1 cellular context compared by ENCODE assay signal in genomic region chrX:41332988-41333743, GRCh38.
TF ChIP-seq lines count a peak whose summit lies in the region.

No MANE protein-coding gene starts in this region.

TF ChIP-seq in HEK293, 187 proteins besides CTCF, POLR2A, EP300 and RAD21 (continued from another document):
- TF ChIP-seq ZBTB44 (tag by site-specific recombination; IDR thresholded peaks at IDR 0.05) (no peak), ZNF391 (tag by site-specific recombination; IDR thresholded peaks at IDR 0.05; ENCODE audit: borderline replicate concordance, low read depth) (peak; percentile 96; the same call in 1 of the 2 replicates), ZBTB26 (tag by site-specific recombination; optimal IDR thresholded peaks at IDR 0.05) (peak; percentile 96), ZNF133 (tag by site-specific recombination; IDR thresholded peaks at IDR 0.05) (no peak), GLI2 (tag by site-specific recombination; IDR thresholded peaks at IDR 0.05; ENCODE audit: borderline replicate concordance, low read depth) (no peak; the same call in 1 of the 2 replicates), MEIS1 (CRISPR knock-in tag; IDR thresholded peaks at IDR 0.05; ENCODE audit: borderline replicate concordance) (no peak), ZNF585B (tag by site-specific recombination; IDR thresholded peaks at IDR 0.05) (no peak), ZNF621 (tag by site-specific recombination; IDR thresholded peaks at IDR 0.05) (no peak), KLF16 (tag by site-specific recombination; IDR thresholded peaks at IDR 0.05) (peak; percentile 38), ELK4 (IDR thresholded peaks at IDR 0.05; ENCODE audit: borderline replicate concordance, low read depth, low read length) (no peak), ZNF404 (tag by site-specific recombination; IDR thresholded peaks at IDR 0.05) (no peak), ZNF362 (tag by site-specific recombination; IDR thresholded peaks at IDR 0.05) (peak; percentile 85), ZNF473 (tag by site-specific recombination; IDR thresholded peaks at IDR 0.05) (no peak), ZNF658 (tag by site-specific recombination; IDR thresholded peaks at IDR 0.05) (no peak), ZNF692 (tag by site-specific recombination; IDR thresholded peaks at IDR 0.05) (peak; percentile 90), ZNF2 (tag by site-specific recombination; IDR thresholded peaks at IDR 0.05) (peak; percentile 99), ZNF791 (tag by site-specific recombination; IDR thresholded peaks at IDR 0.05) (no peak), ZSCAN16 (tag by site-specific recombination; IDR thresholded peaks at IDR 0.05) (no peak), ZNF280C (tag by site-specific recombination; IDR thresholded peaks at IDR 0.05) (no peak), SCRT1 (tag by site-specific recombination; IDR thresholded peaks at IDR 0.05; ENCODE audit: borderline replicate concordance) (peak; percentile 10; the same call in 1 of the 2 replicates), KLF1 (tag by site-specific recombination; IDR thresholded peaks at IDR 0.05) (peak; percentile 96), ZNF501 (tag by site-specific recombination; IDR thresholded peaks at IDR 0.05) (peak; percentile 34; the same call in 1 of the 2 replicates), ZNF112 (tag by site-specific recombination; IDR thresholded peaks at IDR 0.05) (no peak), ZNF600 (tag by site-specific recombination; IDR thresholded peaks at IDR 0.05) (peak; percentile 88), ZNF324 (tag by site-specific recombination; IDR thresholded peaks at IDR 0.05) (peak; percentile 99), ZNF792 (tag by site-specific recombination; IDR thresholded peaks at IDR 0.05) (no peak), ZNF660 (tag by site-specific recombination; IDR thresholded peaks at IDR 0.05) (no peak), ZNF837 (tag by site-specific recombination; IDR thresholded peaks at IDR 0.05) (no peak), ZNF518A (tag by site-specific recombination; conservative IDR thresholded peaks at IDR 0.05; ENCODE audit: low read depth) (peak; percentile 58; the same call in 1 of the 2 replicates), TCF7L2 (IDR thresholded peaks at IDR 0.05; ENCODE audit: borderline replicate concordance, low read depth, low read length) (no peak), ZNF184 (tag by site-specific recombination; IDR thresholded peaks at IDR 0.05) (no peak), HOXC10 (CRISPR knock-in tag; IDR thresholded peaks at IDR 0.05) (0 out of 2 replicates have a peak, but pooled peaks have one; percentile 40), ZNF530 (tag by site-specific recombination; IDR thresholded peaks at IDR 0.05; ENCODE audit: low read depth) (no peak), ZNF223 (tag by site-specific recombination; IDR thresholded peaks at IDR 0.05) (peak; percentile 7; the same call in 1 of the 2 replicates), ZNF571 (tag by site-specific recombination; IDR thresholded peaks at IDR 0.05) (no peak), ZNF140 (tag by site-specific recombination; IDR thresholded peaks at IDR 0.05) (no peak), ZNF16 (tag by site-specific recombination; IDR thresholded peaks at IDR 0.05; ENCODE audit: low read depth) (no peak), ZBTB17 (tag by site-specific recombination; IDR thresholded peaks at IDR 0.05) (peak; percentile 99), ZBTB21 (tag by site-specific recombination; IDR thresholded peaks at IDR 0.05) (no peak; the same call in none of the 2 replicates)
